ENCODE assay signal across 24 cellular contexts in the genomic region with DNA sequence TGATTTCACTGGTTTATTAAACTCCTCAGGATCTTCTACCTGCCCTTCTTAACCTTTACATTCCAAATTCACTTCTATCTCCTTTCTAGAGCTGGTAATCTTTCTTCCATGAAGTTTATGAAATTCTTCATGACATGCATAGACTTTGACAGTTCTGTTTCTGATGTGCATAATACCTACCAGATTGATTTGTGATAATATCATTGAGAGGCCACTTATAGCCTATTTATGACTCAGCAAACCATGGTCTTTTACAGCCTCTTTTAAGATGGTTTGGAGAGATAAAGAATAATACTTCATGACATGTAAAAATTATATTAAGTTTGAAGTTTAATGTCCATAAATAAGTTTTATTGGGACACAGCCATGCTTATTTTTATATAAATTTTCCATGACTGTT. TPM values are rescaled to one million over a fixed set of nuclear protein-coding genes. Genes with fewer than 3 reads are reported as not detected.
"Had no signal": no experiment of that assay in that cellular context is flagged by ENCODE, and none has a peak within 500 bp of the region (broad histone marks: within the 10 kb centered on the region; RNA-seq: fewer than 3 reads in every experiment).

No MANE protein-coding gene starts in this region.

- H3K27ac ChIP-seq: left lung, lower lobe of right lung, pancreas, prostate gland, skin epidermis, suprapubic skin, thoracic aorta, tibial artery, upper lobe of right lung had no signal

- H3K4me1 ChIP-seq: left lung, lower lobe of right lung, pancreas, prostate gland, suprapubic skin, tibial artery, upper lobe of right lung had no signal

- H3K27me3 ChIP-seq: left lung, pancreas, suprapubic skin, tibial artery, upper lobe of right lung had no signal

- DNase-seq: left colon; left lung; lower lobe of right lung; mammary epithelial cell; mesenchymal stem cell; naive thymus-derived CD8-positive, alpha-beta T cell; nucleus accumbens; pancreas; posterior cingulate gyrus; retina; right cardiac atrium; stimulated activated CD4-positive, alpha-beta T cell treated with anti-CD3 and anti-CD28 coated beads, Interleukin-12 subunit alpha, Interleukin-12 subunit beta, amount 100 ng/mL, for 4 hours; stimulated activated CD4-positive, alpha-beta T cell treated with anti-CD3 and anti-CD28 coated beads, Interleukin-15, amount 100 ng/mL, for 24 hours; stimulated activated CD4-positive, alpha-beta T cell treated with anti-CD3 and anti-CD28 coated beads, Interleukin-2, amount 100 ng/mL, for 24 hours; stimulated activated CD4-positive, alpha-beta T cell treated with anti-CD3 and anti-CD28 coated beads, Interleukin-4, amount 100 ng/mL, for 1 hour; stimulated activated naive B cell treated with anti-CD40 and anti-IgM and Interleukin-4, amounts not matched to agents 10 μg/mL and 1 μg/mL and 100 μg/mL, for 72 hours; stimulated activated naive CD8-positive, alpha-beta T cell treated with anti-CD3 and anti-CD28 coated beads, Interleukin-15, Interleukin-2, amounts not matched to agents 100 U/mL and 50 U/mL, for 24 hours; tibial artery; trophoblast cell; upper lobe of right lung had no signal

- H3K4me3 ChIP-seq: left lung, lower lobe of right lung, pancreas, prostate gland, skin epidermis, suprapubic skin, thoracic aorta, tibial artery, upper lobe of right lung had no signal

- H3K36me3 ChIP-seq: left lung, lower lobe of right lung, pancreas, prostate gland, suprapubic skin, thoracic aorta, tibial artery, upper lobe of right lung had no signal

- H3K9me3 ChIP-seq: left lung, lower lobe of right lung, pancreas, prostate gland, suprapubic skin, thoracic aorta, tibial artery, upper lobe of right lung had no signal

RNA-seq across cellular contexts. Expression of a gene that starts 14.0 kb away (rescaled TPM):
- total RNA-seq: naive thymus-derived CD8-positive, alpha-beta T cell had no signal
- polyA plus RNA-seq: naive thymus-derived CD8-positive, alpha-beta T cell had no signal

RNA-seq across cellular contexts. Expression of a gene that starts 49.3 kb away (rescaled TPM):
- total RNA-seq: mammary epithelial cell had no signal
- polyA plus RNA-seq: naive thymus-derived CD8-positive, alpha-beta T cell had no signal
